Comparison of ENCODE assay signal across 9 cellular contexts in the genomic region with DNA sequence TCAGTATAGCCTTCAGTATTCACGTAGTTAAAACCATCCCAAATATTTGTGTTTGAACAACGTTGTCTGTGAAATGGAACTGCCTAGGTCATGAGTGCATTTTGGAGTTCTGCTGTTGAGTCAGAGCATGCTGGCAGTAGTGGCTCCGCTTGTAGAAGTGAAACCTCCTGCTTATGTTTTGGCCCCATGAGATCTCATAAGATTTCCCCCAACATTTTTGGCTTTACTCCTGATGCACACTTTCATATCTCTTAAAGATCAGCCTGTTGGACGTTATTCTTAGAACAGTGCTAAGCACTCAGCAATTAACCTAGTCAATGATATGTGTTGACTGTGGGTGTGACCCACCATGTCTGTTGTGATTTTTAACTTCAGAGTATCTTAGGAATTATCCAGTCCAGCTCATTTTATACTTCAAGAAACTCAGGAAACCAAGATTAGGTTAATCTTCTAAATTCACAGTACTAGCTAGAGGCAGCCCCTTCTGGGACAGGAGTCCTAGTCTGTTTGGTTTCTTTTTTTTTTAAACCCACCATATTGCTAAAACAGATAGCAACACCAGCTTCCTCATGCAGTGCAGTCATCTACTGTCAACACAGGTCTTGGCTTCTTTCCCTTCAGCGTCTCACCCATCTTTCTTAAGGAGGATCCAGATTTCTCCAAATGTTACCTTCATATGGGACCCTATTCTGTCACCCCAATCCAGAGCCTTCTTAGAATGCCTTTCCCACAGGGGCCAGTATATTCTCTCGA. TPM values are rescaled to one million over a fixed set of nuclear protein-coding genes. Genes with fewer than 3 reads are reported as not detected.
DNase-seq lines count a peak whose midpoint lies in the region; ATAC-seq, FAIRE-seq and TF ChIP-seq lines count a peak whose summit lies in the region.
"Had no signal": no experiment of that assay in that cellular context is flagged by ENCODE, and none has a peak within 500 bp of the region (broad histone marks: within the 10 kb centered on the region; RNA-seq: fewer than 3 reads in every experiment).

No MANE protein-coding gene starts in this region.

- H3K4me3 ChIP-seq in suprapubic skin: no peak overlapping the region

- peak overlapping the region; percentile 6 for H3K27ac ChIP-seq in suprapubic skin

- peaks cover 9% of the 10 kb centered on the region for H3K4me1 ChIP-seq in suprapubic skin

- peaks cover 10% of the 10 kb centered on the region for H3K36me3 ChIP-seq in suprapubic skin

- intact Hi-C loops in Right ventricle myocardium inferior (cut with DNase I): no loop called here
- intact Hi-C loops in cardiac septum (cut with DNase I): no loop called here
- intact Hi-C loops in activated T-helper 2 cell treated with anti-CD3 and anti-CD28 coated beads, Interferon-gamma antibody, Interleukin-2, Interleukin-4, amounts not matched to agents 10 μg/mL and 5 μg/mL and 100 μg/mL, durations not matched to agents 14 hours and 24 hours and 36 hours (cut with micrococcal nuclease): no loop called here

- peak; percentile 59 for ATAC-seq in Right ventricle myocardium inferior
- peak; percentile 96 for ATAC-seq in HG02973 (IDR thresholded peaks at IDR 0.05; ENCODE audit: unreplicated experiment)
- no peak for ATAC-seq in esophagus mucosa

- peaks cover 6% of the 10 kb centered on the region for H3K9me3 Mint-ChIP-seq in activated T-helper 2 cell treated with anti-CD3 and anti-CD28 coated beads, Interferon-gamma antibody, Interleukin-2, Interleukin-4, amounts not matched to agents 10 μg/mL and 5 μg/mL and 100 μg/mL, durations not matched to agents 14 hours and 24 hours and 36 hours

- no peak overlapping the region for H3K4me3 Mint-ChIP-seq in activated T-helper 2 cell treated with anti-CD3 and anti-CD28 coated beads, Interferon-gamma antibody, Interleukin-2, Interleukin-4, amounts not matched to agents 10 μg/mL and 5 μg/mL and 100 μg/mL, durations not matched to agents 14 hours and 24 hours and 36 hours (ENCODE audit: low read depth)

- H3K27me3 ChIP-seq in suprapubic skin: no peaks in the 10 kb centered on the region

- FAIRE-seq in frontal cortex (lab: Jason Lieb, UNC): no peak

- no peak for TF ChIP-seq CTCF in suprapubic skin (IDR thresholded peaks at IDR 0.05)

- peak overlapping the region; percentile 25 for H3K27ac Mint-ChIP-seq in activated T-helper 2 cell treated with anti-CD3 and anti-CD28 coated beads, Interferon-gamma antibody, Interleukin-2, Interleukin-4, amounts not matched to agents 10 μg/mL and 5 μg/mL and 100 μg/mL, durations not matched to agents 14 hours and 24 hours and 36 hours

- WGBS in suprapubic skin: 45% methylated on average over 6 of the region's 6 CpGs

- no peaks in the 10 kb centered on the region for H3K9me3 ChIP-seq in suprapubic skin

- H3K4me1 Mint-ChIP-seq in activated T-helper 2 cell treated with anti-CD3 and anti-CD28 coated beads, Interferon-gamma antibody, Interleukin-2, Interleukin-4, amounts not matched to agents 10 μg/mL and 5 μg/mL and 100 μg/mL, durations not matched to agents 14 hours and 24 hours and 36 hours (ENCODE audit: low read depth): peaks cover 31% of the 10 kb centered on the region

- DNase-seq in Right ventricle myocardium inferior (ENCODE audit: missing footprints): no peak
- DNase-seq in cardiac septum (ENCODE audit: low spot score): no peak
- DNase-seq in activated T-helper 2 cell treated with anti-CD3 and anti-CD28 coated beads, Interferon-gamma antibody, Interleukin-2, Interleukin-4, amounts not matched to agents 10 μg/mL and 5 μg/mL and 100 μg/mL, durations not matched to agents 14 hours and 24 hours and 36 hours (ENCODE audit: low spot score): no peak
- DNase-seq in suprapubic skin (ENCODE audit: low spot score in 2 of 2): no peak
- DNase-seq in ureter (ENCODE audit: low spot score): no peak
- no peak for DNase-seq in frontal cortex (ENCODE audit: low spot score in 2 of 2)

- TF ChIP-seq POLR2A in suprapubic skin (IDR thresholded peaks at IDR 0.05): no peak

- H3K36me3 Mint-ChIP-seq in activated T-helper 2 cell treated with anti-CD3 and anti-CD28 coated beads, Interferon-gamma antibody, Interleukin-2, Interleukin-4, amounts not matched to agents 10 μg/mL and 5 μg/mL and 100 μg/mL, durations not matched to agents 14 hours and 24 hours and 36 hours (ENCODE audit: low read depth): peaks cover 27% of the 10 kb centered on the region

- no peaks in the 10 kb centered on the region for H3K27me3 Mint-ChIP-seq in activated T-helper 2 cell treated with anti-CD3 and anti-CD28 coated beads, Interferon-gamma antibody, Interleukin-2, Interleukin-4, amounts not matched to agents 10 μg/mL and 5 μg/mL and 100 μg/mL, durations not matched to agents 14 hours and 24 hours and 36 hours (ENCODE audit: low read depth)
- H3K27me3 Mint-ChIP-seq: brain had no signal

- no peak for TF ChIP-seq EP300 in suprapubic skin (IDR thresholded peaks at IDR 0.05)

RNA-seq across cellular contexts. Expression of a gene that starts 26.2 kb away (rescaled TPM):
- 20.1 TPM for total RNA-seq in Right ventricle myocardium inferior
- total RNA-seq in cardiac septum: 32.7 TPM
- 26.0 and 27.1 TPM in 2 replicates for total RNA-seq in activated T-helper 2 cell treated with anti-CD3 and anti-CD28 coated beads, Interferon-gamma antibody, Interleukin-2, Interleukin-4, amounts not matched to agents 10 μg/mL and 5 μg/mL and 100 μg/mL, durations not matched to agents 14 hours and 24 hours and 36 hours
- total RNA-seq in suprapubic skin: 10 to 100 TPM; 10.6 to 16.0 (median 12.7) TPM
- 15.1 TPM for total RNA-seq in ureter
- total RNA-seq in esophagus mucosa: 43.8 TPM
- 327 TPM for total RNA-seq in frontal cortex
